ENCODE assay signal across 1 cellular context in the genomic region with DNA sequence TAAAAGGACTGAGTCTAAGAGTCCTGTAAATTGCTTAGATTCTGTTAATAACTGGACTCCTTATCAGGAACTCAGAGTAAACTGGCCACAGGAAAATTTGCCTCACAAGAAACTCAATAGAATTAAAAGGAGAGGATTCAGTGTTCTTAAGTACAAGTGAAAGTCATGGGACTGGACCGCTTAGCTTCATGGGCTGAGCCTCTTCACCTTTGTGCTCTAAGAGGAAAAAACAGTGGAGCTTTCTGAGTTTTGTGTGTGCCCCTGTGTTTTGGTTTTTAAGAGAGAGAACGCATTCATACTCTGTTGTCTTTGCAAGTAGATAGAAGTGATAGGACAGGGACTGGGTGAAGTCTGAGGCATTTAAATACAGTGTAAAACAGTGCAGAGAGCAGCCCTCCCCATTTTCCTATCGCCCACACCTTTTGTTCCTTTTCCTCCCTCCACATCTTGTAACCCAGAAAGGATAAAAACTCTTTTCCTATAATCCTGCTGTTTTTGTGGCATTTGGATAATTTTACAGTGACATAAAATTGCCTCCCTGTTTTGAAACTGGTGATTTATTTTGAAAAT.
TF ChIP-seq lines count a peak whose summit lies in the region.

No MANE protein-coding gene starts in this region.

TF ChIP-seq in K562, 482 proteins besides CTCF, POLR2A, EP300 and RAD21 (continued from another document):
- no peak for TF ChIP-seq ZBTB17 (CRISPR knock-in tag; IDR thresholded peaks at IDR 0.05)
